ENCODE assay signal across 8 cellular contexts in the genomic region with DNA sequence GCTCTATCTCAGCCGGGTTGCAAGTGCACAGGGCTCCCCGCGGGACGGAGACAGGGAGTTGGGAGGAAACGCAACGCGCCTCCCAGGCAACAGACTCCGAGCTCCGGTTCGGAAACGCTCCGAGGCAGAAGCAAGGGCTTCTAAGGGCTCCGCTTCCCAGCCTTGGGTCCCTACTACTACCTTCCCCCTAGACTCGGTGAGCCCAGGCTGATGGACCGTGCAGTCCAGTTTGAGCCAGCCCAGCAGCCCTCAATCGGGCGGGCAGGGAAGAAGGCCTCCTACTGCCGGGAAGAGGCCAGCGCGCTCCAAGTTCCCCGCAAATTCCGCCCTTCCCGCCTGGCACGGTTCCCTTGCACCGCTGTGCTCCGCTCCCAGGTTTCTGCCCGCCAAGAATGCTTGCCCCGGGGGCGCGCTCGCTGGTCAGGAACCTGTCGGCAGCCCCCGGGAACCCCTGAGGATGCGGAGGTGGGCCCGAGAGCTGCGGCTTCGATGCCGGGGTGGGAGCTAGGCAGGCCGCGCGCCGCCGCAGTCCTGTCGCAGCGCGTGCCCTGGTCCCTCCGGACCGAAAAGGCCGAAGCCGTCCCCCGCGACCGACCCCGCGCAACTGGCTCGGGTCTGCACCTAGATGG. TPM values are rescaled to one million over a fixed set of nuclear protein-coding genes. Genes with fewer than 3 reads are reported as not detected.
DNase-seq lines count a peak whose midpoint lies in the region; ATAC-seq and TF ChIP-seq lines count a peak whose summit lies in the region.

No MANE protein-coding gene starts in this region.

- POLR2A ChIA-PET in AG04449 (lab: Yijun Ruan, JAX), result no interaction called here

- no peaks in the 10 kb centered on the region for H3K27me3 ChIP-seq in OCI-LY1 (ENCODE audit: insufficient read depth, low read length)

- H2AFZ ChIP-seq in OCI-LY1 (ENCODE audit: low read length), result no peak overlapping the region

- intact Hi-C loops in left ventricle myocardium superior (cut with micrococcal nuclease), result no loop called here
- intact Hi-C loops in posterior cingulate gyrus (cut with DNase I), result no loop called here

- H3K36me3 ChIP-seq in OCI-LY1 (ENCODE audit: insufficient read depth, low read length), result no peaks in the 10 kb centered on the region

- no peaks in the 10 kb centered on the region for H4K20me1 ChIP-seq in OCI-LY1 (ENCODE audit: insufficient read depth, low read length)

- no peaks in the 10 kb centered on the region for H3K9me2 ChIP-seq in OCI-LY1 (ENCODE audit: low read depth, low read length)

- peak; percentile 66 for ATAC-seq in GM18517 (IDR thresholded peaks at IDR 0.05; ENCODE audit: unreplicated experiment)
- ATAC-seq in HG03039 (IDR thresholded peaks at IDR 0.05; ENCODE audit: unreplicated experiment), result peak; percentile 37
- peak; percentile 84 for ATAC-seq in left ventricle myocardium superior

- H3K9me3 ChIP-seq in OCI-LY1 (ENCODE audit: low read length), result peaks cover 6% of the 10 kb centered on the region; the same call in 1 of the 2 replicates

- peaks cover 12% of the 10 kb centered on the region for H3K79me2 ChIP-seq in OCI-LY1 (ENCODE audit: insufficient read depth, low read length)

- peak overlapping the region; percentile 47 for H3K27ac ChIP-seq in OCI-LY1 (ENCODE audit: low read depth, low read length, poor library complexity, severe bottlenecking)

- H3K4me3 ChIP-seq in AG04449 (ENCODE audit: low read depth, low read length), result peak overlapping the region; percentile 63
- H3K4me3 ChIP-seq in OCI-LY1 (ENCODE audit: low read depth, low read length, poor library complexity, severe bottlenecking), result peak overlapping the region; percentile 78

- CTCF ChIA-PET in AG04449 (lab: Yijun Ruan, JAX), result interaction anchor here (0.9 to 4.0 kb wide), 5 partner anchors 9 to 217 kb away, joined by 3 to 40 read pairs (median 3); no protein-coding TSS in a partner anchor

- H3F3A ChIP-seq in OCI-LY1 (ENCODE audit: insufficient read depth, low read length), result no peaks in the 10 kb centered on the region

- peak overlapping the region; percentile 82 for H3K9ac ChIP-seq in OCI-LY1 (ENCODE audit: low read length)

- TF ChIP-seq CTCF in AG04449 (IDR thresholded peaks at IDR 0.05; ENCODE audit: insufficient read depth, low read length, missing control alignments), result peak; percentile 19
- TF ChIP-seq CTCF in OCI-LY1 (IDR thresholded peaks at IDR 0.05; ENCODE audit: low read length), result no peak

- DNase-seq in AG04449 (ENCODE audit: low read depth, low spot score), result no peak
- DNase-seq in amygdala (lab: John Stamatoyannopoulos, UW), result peak in 43 of 56 donors; percentile 2 to 73 (median 43)
- DNase-seq in left ventricle myocardium superior, result peak; percentile 76
- peak; percentile 33 to 91 (median 48) for DNase-seq in posterior cingulate gyrus
- no peak for DNase-seq in SK-N-DZ (ENCODE audit: low spot score)

- H3K4me1 ChIP-seq in OCI-LY1 (ENCODE audit: insufficient read depth, low read length, severe bottlenecking), result peaks cover 23% of the 10 kb centered on the region

- H3K4me2 ChIP-seq in OCI-LY1 (ENCODE audit: low read length), result peak overlapping the region; percentile 71

RNA-seq across cellular contexts. Expression of a gene that starts 0.7 kb away (rescaled TPM):
- total RNA-seq in left ventricle myocardium superior, result 6.6 TPM
- polyA plus RNA-seq in SK-N-DZ (2014; cell fraction: cytosol; rRNA removed), result 0.03 TPM in 1 of 2 replicates, not detected in the other
- 0.06 and 0.09 TPM in 2 replicates for polyA plus RNA-seq in SK-N-DZ (2014; cell fraction: nucleus; rRNA removed)

RNA-seq across cellular contexts. Expression of a gene that starts 48.8 kb away (rescaled TPM):
- total RNA-seq in left ventricle myocardium superior, result 19.1 TPM
- polyA plus RNA-seq in SK-N-DZ (2014; cell fraction: cytosol; rRNA removed), result 15.4 and 16.0 TPM in 2 replicates
- 25.8 and 32.6 TPM in 2 replicates for polyA plus RNA-seq in SK-N-DZ (2014; cell fraction: nucleus; rRNA removed)

RNA-seq across cellular contexts. Expression of a gene that starts 49.2 kb away (rescaled TPM):
- total RNA-seq in left ventricle myocardium superior, result 38.8 TPM
- polyA plus RNA-seq in SK-N-DZ (2014; cell fraction: cytosol; rRNA removed), result 98.5 and 98.8 TPM in 2 replicates
- 68.1 and 75.2 TPM in 2 replicates for polyA plus RNA-seq in SK-N-DZ (2014; cell fraction: nucleus; rRNA removed)

Comparison
In these comparisons a context has a peak if more than half of its experiments do, and no peak if none do; other contexts are left out.
1. DNase-seq: peak in amygdala (43 of 56), left ventricle myocardium superior (single experiment) and posterior cingulate gyrus (10 of 10); none in AG04449 (single experiment) and SK-N-DZ (single experiment).
2. Peak in every context shown above with its lines, with median percentiles within 50 percentile points of each other: ATAC-seq.